16 cellular contexts compared by ENCODE assay signal in the genomic region with DNA sequence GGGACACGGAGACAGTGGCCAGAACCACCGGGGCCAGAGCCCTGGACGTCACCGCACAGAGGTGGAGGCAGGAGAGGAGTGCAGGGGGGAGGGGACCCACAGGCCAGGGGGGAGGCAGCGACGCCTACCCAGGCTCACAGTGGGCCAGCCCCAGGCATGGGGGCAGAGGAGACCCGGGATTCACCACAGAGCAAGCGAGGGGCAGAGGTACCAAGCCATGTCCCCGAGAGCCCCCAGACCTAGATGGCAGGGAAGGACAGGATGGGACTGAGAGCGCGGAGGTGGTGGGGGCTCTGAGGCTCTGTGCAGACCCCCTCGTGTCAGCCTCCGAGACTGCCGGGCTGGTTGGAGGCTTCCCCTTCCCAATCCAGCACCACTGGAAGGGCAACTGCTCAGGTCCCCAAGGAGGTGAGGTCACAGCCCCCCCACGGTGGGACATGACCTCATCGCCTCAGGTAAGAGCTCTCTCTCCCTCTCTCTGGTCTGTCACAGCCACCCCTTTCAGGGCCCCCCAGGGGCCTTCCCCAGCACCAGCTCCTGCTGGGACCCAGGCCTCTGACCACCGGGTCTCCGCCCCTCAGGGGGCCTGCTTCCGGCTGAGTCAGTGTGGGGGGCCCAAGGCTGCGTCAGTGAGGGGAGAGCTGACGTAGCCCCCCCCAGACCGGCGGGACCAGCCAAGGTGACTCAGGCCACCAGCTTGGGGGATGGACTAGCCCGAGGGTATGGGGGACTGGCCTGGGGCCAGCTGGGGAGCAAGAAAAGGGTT. TPM values are rescaled to one million over a fixed set of nuclear protein-coding genes. Genes with fewer than 3 reads are reported as not detected.
DNase-seq lines count a peak whose midpoint lies in the region; ATAC-seq, FAIRE-seq and TF ChIP-seq lines count a peak whose summit lies in the region.
"Had no signal": no experiment of that assay in that cellular context is flagged by ENCODE, and none has a peak within 500 bp of the region (broad histone marks: within the 10 kb centered on the region; RNA-seq: fewer than 3 reads in every experiment).

No MANE protein-coding gene starts in this region.

- H3K9me3 ChIP-seq in colonic mucosa, result no peaks in the 10 kb centered on the region
- H3K9me3 ChIP-seq: Peyer's patch had no signal

- no peak for FAIRE-seq in urothelium cell line (lab: Jason Lieb, UNC)

- H3K36me3 ChIP-seq in colonic mucosa, result no peaks in the 10 kb centered on the region
- H3K36me3 ChIP-seq: Peyer's patch had no signal

- peaks cover 53% of the 10 kb centered on the region for H3K27me3 ChIP-seq in colonic mucosa

- H3K4me1 ChIP-seq in colonic mucosa, result peaks cover 4% of the 10 kb centered on the region
- H3K4me1 ChIP-seq: foreskin keratinocyte had no signal

- no peak overlapping the region for H3K9ac ChIP-seq in colonic mucosa (ENCODE audit: low read depth in 2 of 2, low read length in 2 of 2)

- no peak overlapping the region for H3K27ac ChIP-seq in colonic mucosa
- H3K27ac ChIP-seq: foreskin keratinocyte, Peyer's patch, VCaP had no signal

- ATAC-seq in SK-N-SH treated with all-trans-retinoic acid at 6 μM for 48 hours, result no peak
- no peak for ATAC-seq in HG03378 (IDR thresholded peaks at IDR 0.05; ENCODE audit: unreplicated experiment)
- ATAC-seq: foreskin keratinocyte, left cardiac atrium had no signal

- peak; percentile 28 for DNase-seq in stimulated activated CD4-positive, alpha-beta T cell treated with anti-CD3 and anti-CD28 coated beads, Interleukin-1b, Interleukin-23, amount 100 ng/mL, for 48 hours
- DNase-seq in stimulated activated CD4-positive, alpha-beta T cell treated with anti-CD3 and anti-CD28 coated beads, Interleukin-4, amount 100 ng/mL, for 4 hours, result no peak
- DNase-seq in foreskin fibroblast (peak; percentile 57 to 72), urothelium cell line (ENCODE audit: low spot score) (peak; percentile 35), colonic mucosa (no peak), foreskin melanocyte (no peak)
- DNase-seq: activated gamma-delta T cell, cortex of kidney, foreskin keratinocyte, left cardiac atrium, NCI-H2171 treated with DMSO at 0.1 percent for 48 hours, Peyer's patch had no signal

- intact Hi-C loops in colonic mucosa (cut with DNase I), result no loop called here

- no peak overlapping the region for H3K4me3 ChIP-seq in foreskin fibroblast (ENCODE audit: low read depth in 1 of 2, low read length in 2 of 2)
- H3K4me3 ChIP-seq in colonic mucosa, result no peak overlapping the region
- H3K4me3 ChIP-seq: Peyer's patch had no signal

- no peak for TF ChIP-seq CTCF in foreskin fibroblast (IDR thresholded peaks at IDR 0.05; ENCODE audit: low read depth, low read length)
- TF ChIP-seq CTCF in colonic mucosa (IDR thresholded peaks at IDR 0.05), result no peak

TF ChIP-seq in SK-N-SH treated with all-trans-retinoic acid at 6 μM for 48 hours, 23 proteins besides CTCF, POLR2A, EP300 and RAD21:
- TF ChIP-seq, protein P1, sequence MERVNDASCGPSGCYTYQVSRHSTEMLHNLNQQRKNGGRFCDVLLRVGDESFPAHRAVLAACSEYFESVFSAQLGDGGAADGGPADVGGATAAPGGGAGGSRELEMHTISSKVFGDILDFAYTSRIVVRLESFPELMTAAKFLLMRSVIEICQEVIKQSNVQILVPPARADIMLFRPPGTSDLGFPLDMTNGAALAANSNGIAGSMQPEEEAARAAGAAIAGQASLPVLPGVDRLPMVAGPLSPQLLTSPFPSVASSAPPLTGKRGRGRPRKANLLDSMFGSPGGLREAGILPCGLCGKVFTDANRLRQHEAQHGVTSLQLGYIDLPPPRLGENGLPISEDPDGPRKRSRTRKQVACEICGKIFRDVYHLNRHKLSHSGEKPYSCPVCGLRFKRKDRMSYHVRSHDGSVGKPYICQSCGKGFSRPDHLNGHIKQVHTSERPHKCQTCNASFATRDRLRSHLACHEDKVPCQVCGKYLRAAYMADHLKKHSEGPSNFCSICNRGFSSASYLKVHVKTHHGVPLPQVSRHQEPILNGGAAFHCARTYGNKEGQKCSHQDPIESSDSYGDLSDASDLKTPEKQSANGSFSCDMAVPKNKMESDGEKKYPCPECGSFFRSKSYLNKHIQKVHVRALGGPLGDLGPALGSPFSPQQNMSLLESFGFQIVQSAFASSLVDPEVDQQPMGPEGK (CRISPR knock-in tag; IDR thresholded peaks at IDR 0.05; ENCODE audit: borderline replicate concordance), result peak; percentile 75; the same call in 1 of the 2 replicates
- TF ChIP-seq CSDC2 (CRISPR knock-in tag; IDR thresholded peaks at IDR 0.05) (no peak), ZNF8 (CRISPR knock-in tag; IDR thresholded peaks at IDR 0.05) (no peak)
TF ChIP-seq in SK-N-SH treated with all-trans-retinoic acid at 6 μM for 48 hours: peak in this region for 1.

RNA-seq across cellular contexts. Expression of gene IL11, which starts 2.2 kb away (rescaled TPM):
- total RNA-seq in colonic mucosa, result under 1 TPM in 1 of 2 donors, not detected in 1; 0.64 TPM
- total RNA-seq: B cell, left cardiac atrium, Peyer's patch had no signal

RNA-seq across cellular contexts. Expression of gene TMEM190, which starts 4.1 kb away (rescaled TPM):
- total RNA-seq in colonic mucosa, result not detected
- total RNA-seq: B cell, foreskin keratinocyte, left cardiac atrium, Peyer's patch had no signal

RNA-seq across cellular contexts. Expression of gene GARIN5B, which starts 9.4 kb away (rescaled TPM):
- total RNA-seq in colonic mucosa, result not detected
- total RNA-seq: B cell, foreskin keratinocyte, left cardiac atrium, Peyer's patch had no signal

RNA-seq across cellular contexts. Expression of gene TMEM238, which starts 11.6 kb away (rescaled TPM):
- total RNA-seq in colonic mucosa, result 10 to 100 TPM; 78.1 to 85.9 TPM

RNA-seq across cellular contexts. Expression of gene RPL28, which starts 13.2 kb away (rescaled TPM):
- 1,000 to 10,000 TPM; 1,447 to 1,819 TPM for total RNA-seq in colonic mucosa

Comparison
In these comparisons a context has a peak if more than half of its experiments do, and no peak if none do; other contexts are left out.
1. DNase-seq: peak in stimulated activated CD4-positive, alpha-beta T cell treated with anti-CD3 and anti-CD28 coated beads, Interleukin-1b, Interleukin-23, amount 100 ng/mL, for 48 hours (single experiment), foreskin fibroblast (2 of 2) and urothelium cell line (single experiment); none in stimulated activated CD4-positive, alpha-beta T cell treated with anti-CD3 and anti-CD28 coated beads, Interleukin-4, amount 100 ng/mL, for 4 hours (0 of 2), colonic mucosa (single experiment) and foreskin melanocyte (single experiment).